3 cellular contexts compared by ENCODE assay signal in the genomic region with DNA sequence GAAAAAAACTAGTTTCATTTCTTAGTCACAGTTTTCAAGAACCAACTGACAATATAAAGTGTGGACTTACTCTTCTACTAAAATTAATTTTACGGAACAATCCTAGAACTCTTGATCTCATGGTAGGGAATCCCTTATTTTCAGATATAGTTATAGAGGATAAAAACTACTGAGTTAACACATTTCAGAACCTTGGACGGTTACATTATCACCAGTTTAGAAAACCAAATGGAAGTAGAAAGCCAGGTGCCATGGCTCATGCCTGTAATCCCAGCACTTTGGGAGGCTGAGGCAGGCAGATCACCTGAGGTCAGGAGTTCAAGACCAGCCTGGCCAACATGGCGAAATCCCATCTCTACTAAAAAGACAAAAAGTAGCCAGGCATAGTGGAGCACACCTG. TPM values are rescaled to one million over a fixed set of nuclear protein-coding genes. Genes with fewer than 3 reads are reported as not detected.
"Had no signal": no experiment of that assay in that cellular context is flagged by ENCODE, and none has a peak within 500 bp of the region (broad histone marks: within the 10 kb centered on the region; RNA-seq: fewer than 3 reads in every experiment).

No MANE protein-coding gene starts in this region.

RNA-seq across cellular contexts. Expression of a gene that starts 53.5 kb away (rescaled TPM):
- total RNA-seq: HepG2, HT-29, K562 had no signal
